In the genomic region with DNA sequence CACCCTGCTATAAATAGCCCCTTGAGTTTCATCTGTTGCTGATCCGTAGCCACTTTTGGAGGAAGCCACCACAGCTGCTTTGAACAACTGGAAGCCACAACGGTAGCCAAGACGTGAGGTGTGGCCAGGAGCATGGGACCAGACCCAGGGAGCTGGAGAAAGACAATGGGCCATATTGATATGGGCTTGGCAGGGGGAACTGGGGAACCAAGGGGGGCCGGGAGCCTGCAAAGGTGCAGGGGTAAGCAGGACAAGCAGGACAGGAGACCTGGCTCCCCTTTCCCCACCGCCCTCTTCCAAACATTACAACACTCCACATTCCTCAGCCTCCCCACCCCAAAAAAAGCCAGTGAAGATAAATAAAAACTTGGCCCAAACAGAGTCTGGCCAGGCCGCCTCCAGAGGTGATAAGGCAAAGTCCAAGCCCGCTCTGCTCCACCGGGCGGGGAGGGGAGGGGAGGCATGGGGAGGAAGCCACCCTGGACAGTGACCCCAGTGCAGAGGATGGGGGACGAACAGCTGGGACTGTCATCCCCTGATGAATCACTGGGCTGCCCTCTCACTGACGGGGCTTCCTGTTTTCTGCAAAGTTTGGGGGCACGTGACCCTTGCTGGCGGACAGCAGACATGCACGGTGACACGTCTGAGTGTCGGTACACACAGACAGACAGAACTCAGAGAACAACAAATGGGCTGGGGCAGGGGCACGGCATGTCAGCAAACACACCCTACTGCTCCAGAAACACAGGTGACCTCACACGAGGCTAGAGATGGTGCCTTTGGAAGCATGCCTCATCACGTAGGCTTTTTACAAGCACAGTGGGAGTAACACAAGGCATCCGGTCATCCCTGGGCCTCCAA, we compare ENCODE assay signal across 8 cellular contexts.
DNase-seq lines count a peak whose midpoint lies in the region; ATAC-seq, FAIRE-seq and TF ChIP-seq lines count a peak whose summit lies in the region.

No MANE protein-coding gene starts in this region.

- no peaks in the 10 kb centered on the region for H3K36me3 Mint-ChIP-seq in CD4-positive, alpha-beta T cell (ENCODE audit: low read depth)

- H3K4me2 ChIP-seq in GM12878 (ENCODE audit: control insufficient read depth, insufficient read depth) = no peak overlapping the region

- no peak overlapping the region for H3K9ac ChIP-seq in GM12878 (ENCODE audit: control insufficient read depth, insufficient read depth, low read length)

- CTCF ChIA-PET in GM12878 (lab: Yijun Ruan, JAX) = interaction anchor here (0.5 to 0.9 kb wide), 2 partner anchors 15 to 16 kb away, joined by 4 to 6 read pairs; no protein-coding TSS in a partner anchor
- CTCF ChIA-PET in CD4-positive, alpha-beta T cell (lab: Charles Lee) = no interaction called here

- intact Hi-C loops in GM12878 (cut with micrococcal nuclease; ENCODE audit: unreplicated experiment) = no loop called here
- intact Hi-C loops in left lung (cut with DNase I) = no loop called here
- intact Hi-C loops in stomach (cut with DNase I; ENCODE audit: low total_unique reads) = no loop called here
- intact Hi-C loops in CD4-positive, alpha-beta T cell (cut with DNase I, micrococcal nuclease) = no loop called here

- H3K9me3 Mint-ChIP-seq in CD4-positive, alpha-beta T cell = no peaks in the 10 kb centered on the region

- H3K9me3 ChIP-seq in GM12878 (replicated peaks; ENCODE audit: control insufficient read depth, insufficient read depth, low read length) = no peaks in the 10 kb centered on the region; the same call in 2 of the 3 replicates
- no peaks in the 10 kb centered on the region for H3K9me3 ChIP-seq in left lung
- no peaks in the 10 kb centered on the region for H3K9me3 ChIP-seq in stomach
- no peaks in the 10 kb centered on the region for H3K9me3 ChIP-seq in CD4-positive, alpha-beta T cell (ENCODE audit: control insufficient read depth, low read length)

- no peak overlapping the region for H3K27ac Mint-ChIP-seq in CD4-positive, alpha-beta T cell

- H3K27me3 ChIP-seq in GM12878 (replicated peaks in 1 of 2; ENCODE audit: control insufficient read depth in 2 of 2, insufficient read depth in 2 of 2, low read length in 1 of 2) = peaks cover 5 to 10% of the 10 kb centered on the region in 2 experiments; a peak in 3 of 4 replicates
- no peaks in the 10 kb centered on the region for H3K27me3 ChIP-seq in left lung
- H3K27me3 ChIP-seq in stomach = no peaks in the 10 kb centered on the region
- peaks cover 22% of the 10 kb centered on the region for H3K27me3 ChIP-seq in CD4-positive, alpha-beta T cell (ENCODE audit: control insufficient read depth, insufficient read depth, low read length)

- WGBS in GM12878 (ENCODE audit: insufficient coverage, insufficient replicate concordance, low lambda C conversion rate, missing lambda C conversion rate) = 15% methylated on average over 20 of the region's 20 CpGs
- WGBS in stomach, 5 donors = 0 to 17% (median 9%) methylated on average over 18 to 20 of the region's 20 CpGs

- H3K36me3 ChIP-seq in GM12878 (ENCODE audit: control insufficient read depth in 2 of 2, insufficient read depth in 2 of 2, low read length in 1 of 2) = no peaks in the 10 kb centered on the region
- peaks cover 0 to 7% of the 10 kb centered on the region in 2 donors for H3K36me3 ChIP-seq in left lung
- peaks cover 6 to 37% (median 15%) of the 10 kb centered on the region in 4 donors for H3K36me3 ChIP-seq in stomach

- no peak for TF ChIP-seq RAD21 in GM12878 (IDR thresholded peaks at IDR 0.05; ENCODE audit: insufficient read depth, low read depth, low read length)

- no peaks in the 10 kb centered on the region for H4K20me1 ChIP-seq in GM12878 (ENCODE audit: control insufficient read depth, insufficient read depth)

- SMC1A ChIA-PET in GM12878 (lab: Charles Lee; ENCODE audit: uncharacterized antibody, unreplicated experiment) = no interaction called here

- H3K4me1 Mint-ChIP-seq in CD4-positive, alpha-beta T cell (ENCODE audit: low read depth) = no peaks in the 10 kb centered on the region

- H3K4me3 Mint-ChIP-seq in CD4-positive, alpha-beta T cell = no peak overlapping the region

- peaks cover 24% of the 10 kb centered on the region for H3K27me3 Mint-ChIP-seq in CD4-positive, alpha-beta T cell

- no peak for FAIRE-seq in GM12878 (lab: Jason Lieb, UNC)

- no peak overlapping the region for H3K27ac ChIP-seq in GM12878 (ENCODE audit: control insufficient read depth, insufficient read depth)
- H3K27ac ChIP-seq in left lung = peak overlapping the region; percentile 81 to 92
- peak overlapping the region; percentile 83 to 92 (median 92) for H3K27ac ChIP-seq in stomach
- H3K27ac ChIP-seq in CD4-positive, alpha-beta T cell (ENCODE audit: low read depth, low read length) = no peak overlapping the region

- H3K4me3 ChIP-seq in GM12878 = no peak overlapping the region
- peak overlapping the region in 1 of 2 donors; percentile 18 for H3K4me3 ChIP-seq in left lung
- H3K4me3 ChIP-seq in stomach = peak overlapping the region in 1 of 4 donors; percentile 8

- ATAC-seq in GM12878 (peak; percentile 38), left lung (peak; percentile 34), GM18498 (IDR thresholded peaks at IDR 0.05; ENCODE audit: unreplicated experiment) (no peak)
- no peak for ATAC-seq in CD4-positive, alpha-beta T cell (ENCODE audit: poor library complexity)

- TF ChIP-seq CTCF in GM12878 (IDR thresholded peaks at IDR 0.05 in 2 of 3, conservative IDR thresholded peaks at IDR 0.05 in 1 of 3; ENCODE audit: control insufficient read depth in 2 of 3, extremely low read depth in 1 of 3, insufficient read depth in 1 of 3, low read depth in 3 of 3, low read length in 3 of 3) (no peak), left lung (IDR thresholded peaks at IDR 0.05) (no peak), stomach (IDR thresholded peaks at IDR 0.05) (no peak)
- TF ChIP-seq CTCF in CD4-positive, alpha-beta T cell (IDR thresholded peaks at IDR 0.05) = no peak

- H2AFZ ChIP-seq in GM12878 (ENCODE audit: control insufficient read depth, low read depth, low read length) = no peak overlapping the region

- DNase-seq in HuH-7.5 (ENCODE audit: low spot score) (peak; percentile 92), GM12878 (ENCODE audit: low read depth, low spot score) (no peak), left lung (peak; percentile 89 to 93), stomach (peak; percentile 84), RKO (ENCODE audit: low spot score) (no peak), NCI-H2227 (lab: John Stamatoyannopoulos, UW; ENCODE audit: unreplicated experiment) (no peak)
- no peak for DNase-seq in CD4-positive, alpha-beta T cell

- in situ Hi-C loops in GM12878 (cut with MboI) = no loop called here

- no peaks in the 10 kb centered on the region for H3K79me2 ChIP-seq in GM12878 (ENCODE audit: control insufficient read depth, insufficient read depth, low read length)

- TF ChIP-seq POLR2A in GM12878 (IDR thresholded peaks at IDR 0.05; ENCODE audit: low read depth, low read length) = no peak
- TF ChIP-seq POLR2A in stomach (IDR thresholded peaks at IDR 0.05) = no peak

- H3K4me1 ChIP-seq in GM12878 (ENCODE audit: control insufficient read depth, insufficient read depth, low read length) = no peaks in the 10 kb centered on the region
- H3K4me1 ChIP-seq in left lung = peaks cover 75 to 99% of the 10 kb centered on the region in 2 donors
- H3K4me1 ChIP-seq in stomach = peaks cover 88 to 100% (median 97%) of the 10 kb centered on the region in 4 donors

- no peak for TF ChIP-seq EP300 in GM12878 (IDR thresholded peaks at IDR 0.05; ENCODE audit: borderline replicate concordance in 1 of 2, control insufficient read depth in 1 of 2, low read depth in 2 of 2, low read length in 2 of 2)
- TF ChIP-seq EP300 in stomach (IDR thresholded peaks at IDR 0.05) = no peak

- POLR2A ChIA-PET in GM12878 (lab: Charles Lee) = no interaction called here
- POLR2A ChIA-PET in CD4-positive, alpha-beta T cell (lab: Charles Lee) = no interaction called here

- no TSS peak for BruUV-seq in GM12878 (replicated peaks; lab: Mats Ljungman, UMichigan)

- RAD21 ChIA-PET in GM12878 (lab: Charles Lee; ENCODE audit: unreplicated experiment) = no interaction called here

TF ChIP-seq in GM12878, 131 proteins besides CTCF, POLR2A, EP300 and RAD21:
- TF ChIP-seq RAD51 (IDR thresholded peaks at IDR 0.05) (peak; percentile 47; the same call in 1 of the 2 replicates), SPI1 (IDR thresholded peaks at IDR 0.05; ENCODE audit: borderline replicate concordance, insufficient read depth, low read depth, low read length) (peak; percentile 52; the same call in 1 of the 2 replicates), BHLHE40 (IDR thresholded peaks at IDR 0.05; ENCODE audit: borderline replicate concordance in 1 of 2, low read depth in 2 of 2, low read length in 1 of 2) (peak; percentile 51 to 71; a peak in 3 of 4 replicates), WRNIP1 (IDR thresholded peaks at IDR 0.05; ENCODE audit: borderline replicate concordance, low read depth, low read length) (no peak)
- TF ChIP-seq, protein P1, sequence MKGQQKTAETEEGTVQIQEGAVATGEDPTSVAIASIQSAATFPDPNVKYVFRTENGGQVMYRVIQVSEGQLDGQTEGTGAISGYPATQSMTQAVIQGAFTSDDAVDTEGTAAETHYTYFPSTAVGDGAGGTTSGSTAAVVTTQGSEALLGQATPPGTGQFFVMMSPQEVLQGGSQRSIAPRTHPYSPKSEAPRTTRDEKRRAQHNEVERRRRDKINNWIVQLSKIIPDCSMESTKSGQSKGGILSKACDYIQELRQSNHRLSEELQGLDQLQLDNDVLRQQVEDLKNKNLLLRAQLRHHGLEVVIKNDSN (IDR thresholded peaks at IDR 0.05; ENCODE audit: borderline replicate concordance, extremely low read length, insufficient read depth, low read depth, low read length) = peak; percentile 76
- TF ChIP-seq, protein P2, sequence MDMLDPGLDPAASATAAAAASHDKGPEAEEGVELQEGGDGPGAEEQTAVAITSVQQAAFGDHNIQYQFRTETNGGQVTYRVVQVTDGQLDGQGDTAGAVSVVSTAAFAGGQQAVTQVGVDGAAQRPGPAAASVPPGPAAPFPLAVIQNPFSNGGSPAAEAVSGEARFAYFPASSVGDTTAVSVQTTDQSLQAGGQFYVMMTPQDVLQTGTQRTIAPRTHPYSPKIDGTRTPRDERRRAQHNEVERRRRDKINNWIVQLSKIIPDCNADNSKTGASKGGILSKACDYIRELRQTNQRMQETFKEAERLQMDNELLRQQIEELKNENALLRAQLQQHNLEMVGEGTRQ (IDR thresholded peaks at IDR 0.05; ENCODE audit: borderline replicate concordance, low read depth, low read length) = peak; percentile 17; the same call in 1 of the 2 replicates

Comparison
In these comparisons a context has a peak if more than half of its experiments do, and no peak if none do; other contexts are left out.
1. DNase-seq: peak in HuH-7.5 (single experiment), left lung (2 of 2) and stomach (single experiment); none in GM12878 (single experiment), RKO (single experiment), CD4-positive, alpha-beta T cell (0 of 10) and NCI-H2227 (single experiment).
2. ATAC-seq: peak in GM12878 (single experiment) and left lung (single experiment); none in GM18498 (single experiment) and CD4-positive, alpha-beta T cell (single experiment).
3. H3K27ac ChIP-seq: peak in left lung (2 of 2) and stomach (5 of 5); none in GM12878 (single experiment) and CD4-positive, alpha-beta T cell (single experiment).